ENCODE assay signal across 7 cellular contexts in the genomic region with DNA sequence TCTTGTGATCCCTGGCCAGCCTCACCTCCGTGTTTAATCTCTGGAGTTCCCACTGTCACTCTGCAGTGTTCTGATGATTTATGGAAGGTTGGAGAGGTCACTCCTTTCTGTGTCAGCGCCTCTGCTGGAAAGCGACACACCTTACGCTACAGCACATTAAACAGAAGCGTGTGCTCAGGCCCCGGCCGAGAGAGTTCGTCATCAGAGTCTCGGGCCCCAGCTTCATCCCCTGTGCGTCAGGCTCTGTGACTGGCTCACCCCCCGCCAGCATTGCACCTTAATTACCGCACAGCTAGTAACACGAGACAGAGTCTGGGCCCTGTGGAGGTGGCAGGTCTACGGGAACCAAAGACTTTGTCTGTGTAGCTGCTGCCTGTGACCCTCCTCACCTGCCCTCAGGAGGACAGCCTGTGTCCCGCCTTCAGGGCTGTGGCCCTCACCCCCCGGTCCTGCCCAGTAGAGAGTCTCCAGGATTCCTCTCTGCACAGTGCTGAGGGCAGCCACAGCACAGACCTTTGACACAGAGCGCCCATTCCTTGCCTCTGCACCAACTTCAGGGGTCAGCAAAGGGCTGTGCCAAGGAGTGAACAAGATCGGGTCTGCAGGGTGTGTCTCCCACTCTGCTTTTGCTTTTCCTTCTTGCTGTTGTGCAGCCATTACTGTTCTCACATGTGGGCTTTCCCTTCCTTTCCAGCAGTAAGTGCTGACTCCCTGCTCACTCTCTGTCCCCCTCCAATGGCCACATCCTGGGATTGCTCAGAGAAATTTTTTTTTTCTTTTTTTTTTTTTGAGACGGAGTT.
DNase-seq lines count a peak whose midpoint lies in the region; ATAC-seq and TF ChIP-seq lines count a peak whose summit lies in the region.

No MANE protein-coding gene starts in this region.

- TF ChIP-seq CTCF in LNCaP clone FGC (IDR thresholded peaks at IDR 0.05; ENCODE audit: control insufficient read depth, extremely low read depth, insufficient read depth): peak; percentile 61
- peak; percentile 50 for TF ChIP-seq CTCF in endothelial cell (IDR thresholded peaks at IDR 0.05; ENCODE audit: unreplicated experiment)

- no peak overlapping the region for H3K4me3 Mint-ChIP-seq in endothelial cell (ENCODE audit: unreplicated experiment)
- no peak overlapping the region for H3K4me3 Mint-ChIP-seq in natural killer cell treated with Interleukin-12 subunit alpha and Interleukin-12 subunit beta and Interleukin-15 and Interleukin-18, amount 100 ng/mL, for 72 hours

- no peaks in the 10 kb centered on the region for H3K27me3 ChIP-seq in mucosa of stomach (ENCODE audit: control insufficient read depth, insufficient read depth, low read length)

- H3K9ac ChIP-seq in mucosa of stomach (ENCODE audit: low read length): peak overlapping the region; percentile 32

- H3K27ac Mint-ChIP-seq in endothelial cell (ENCODE audit: unreplicated experiment): no peak overlapping the region
- H3K27ac Mint-ChIP-seq in natural killer cell treated with Interleukin-12 subunit alpha and Interleukin-12 subunit beta and Interleukin-15 and Interleukin-18, amount 100 ng/mL, for 72 hours: no peak overlapping the region

- ATAC-seq in natural killer cell treated with Interleukin-12 subunit alpha and Interleukin-12 subunit beta and Interleukin-15 and Interleukin-18, amount 100 ng/mL, for 72 hours: no peak
- ATAC-seq in GM18858 (IDR thresholded peaks at IDR 0.05; ENCODE audit: unreplicated experiment): no peak

- H3K9me3 Mint-ChIP-seq in endothelial cell (ENCODE audit: unreplicated experiment): no peaks in the 10 kb centered on the region
- H3K9me3 Mint-ChIP-seq in natural killer cell treated with Interleukin-12 subunit alpha and Interleukin-12 subunit beta and Interleukin-15 and Interleukin-18, amount 100 ng/mL, for 72 hours: no peaks in the 10 kb centered on the region

- H3K4me1 Mint-ChIP-seq in endothelial cell (ENCODE audit: unreplicated experiment): peaks cover 13% of the 10 kb centered on the region
- peaks cover 18 to 19% of the 10 kb centered on the region in 2 donors for H3K4me1 Mint-ChIP-seq in natural killer cell treated with Interleukin-12 subunit alpha and Interleukin-12 subunit beta and Interleukin-15 and Interleukin-18, amount 100 ng/mL, for 72 hours (ENCODE audit: low read depth in 2 of 2)

- H3K4me1 ChIP-seq in mucosa of stomach (ENCODE audit: control insufficient read depth, insufficient read depth, low read length): peaks cover 31% of the 10 kb centered on the region

- no peaks in the 10 kb centered on the region for H3K9me3 ChIP-seq in mucosa of stomach (ENCODE audit: control insufficient read depth, low read length)

- peaks cover 19% of the 10 kb centered on the region for H3K36me3 Mint-ChIP-seq in endothelial cell (ENCODE audit: low read depth, unreplicated experiment)
- no peaks in the 10 kb centered on the region for H3K36me3 Mint-ChIP-seq in natural killer cell treated with Interleukin-12 subunit alpha and Interleukin-12 subunit beta and Interleukin-15 and Interleukin-18, amount 100 ng/mL, for 72 hours

- no peaks in the 10 kb centered on the region for H3K27me3 Mint-ChIP-seq in endothelial cell (ENCODE audit: unreplicated experiment)
- H3K27me3 Mint-ChIP-seq in natural killer cell treated with Interleukin-12 subunit alpha and Interleukin-12 subunit beta and Interleukin-15 and Interleukin-18, amount 100 ng/mL, for 72 hours: no peaks in the 10 kb centered on the region

- H3K36me3 ChIP-seq in mucosa of stomach (ENCODE audit: control insufficient read depth, insufficient read depth, low read length): no peaks in the 10 kb centered on the region

- DNase-seq in GDM1 (lab: John Stamatoyannopoulos, UW) (peak; percentile 49), LNCaP clone FGC (ENCODE audit: low read depth) (peak; percentile 17), SHP77 (lab: John Stamatoyannopoulos, UW) (peak; percentile 81 to 85), endothelial cell (ENCODE audit: low spot score) (peak; percentile 56)
- DNase-seq in natural killer cell treated with Interleukin-12 subunit alpha and Interleukin-12 subunit beta and Interleukin-15 and Interleukin-18, amount 100 ng/mL, for 72 hours (ENCODE audit: low spot score): no peak

- H3K4me3 ChIP-seq in LNCaP clone FGC (ENCODE audit: low read depth, low read length) (no peak overlapping the region), mucosa of stomach (ENCODE audit: low read length) (peak overlapping the region; percentile 21)
